ENCODE assay signal across 1 cellular context in genomic region chr12:102622618-102623017, GRCh38.
TF ChIP-seq lines count a peak whose summit lies in the region.

No MANE protein-coding gene starts in this region.

TF ChIP-seq in K562, 482 proteins besides CTCF, POLR2A, EP300 and RAD21 (continued from another document and continues in another):
- TF ChIP-seq ATF2 (CRISPR knock-in tag; IDR thresholded peaks at IDR 0.05) (no peak), CBFA2T3 (IDR thresholded peaks at IDR 0.05) (peak; percentile 63), ZNF407 (IDR thresholded peaks at IDR 0.05; ENCODE audit: low read depth) (no peak), CTCFL (IDR thresholded peaks at IDR 0.05; ENCODE audit: borderline replicate concordance, insufficient read depth, low read depth, low read length, poor library complexity, severe bottlenecking) (no peak), NFIX (CRISPR knock-in tag; IDR thresholded peaks at IDR 0.05; ENCODE audit: low read depth) (no peak), ZNF511 (CRISPR knock-in tag; IDR thresholded peaks at IDR 0.05) (no peak), RBBP5 (IDR thresholded peaks at IDR 0.05; ENCODE audit: borderline replicate concordance, insufficient read depth, low read length, poor library complexity, severe bottlenecking) (no peak), ETV1 (tag; conservative IDR thresholded peaks at IDR 0.05; ENCODE audit: low read depth) (no peak), ZNF740 (CRISPR knock-in tag; IDR thresholded peaks at IDR 0.05) (no peak), ZNF740 (tag; IDR thresholded peaks at IDR 0.05) (no peak), NUFIP1 (IDR thresholded peaks at IDR 0.05; ENCODE audit: partially characterized antibody) (no peak), RBM39 (optimal IDR thresholded peaks at IDR 0.05; ENCODE audit: low read depth, low read length) (no peak), SMC3 (conservative IDR thresholded peaks at IDR 0.05; ENCODE audit: insufficient read depth, low read depth, low read length) (no peak), ARNT (IDR thresholded peaks at IDR 0.05) (no peak), ZNF609 (CRISPR knock-in tag; IDR thresholded peaks at IDR 0.05; ENCODE audit: borderline replicate concordance) (no peak), ZNF449 (CRISPR knock-in tag; IDR thresholded peaks at IDR 0.05) (no peak), ID3 (CRISPR knock-in tag; IDR thresholded peaks at IDR 0.05) (no peak), ID3 (tag; IDR thresholded peaks at IDR 0.05) (no peak), ZNF707 (CRISPR knock-in tag; conservative IDR thresholded peaks at IDR 0.05) (no peak), ARID2 (IDR thresholded peaks at IDR 0.05) (no peak), MCM3 (IDR thresholded peaks at IDR 0.05) (no peak), ZNF830 (CRISPR knock-in tag; IDR thresholded peaks at IDR 0.05) (no peak), HIVEP1 (CRISPR knock-in tag; IDR thresholded peaks at IDR 0.05) (no peak), BRF1 (IDR thresholded peaks at IDR 0.05; ENCODE audit: borderline replicate concordance, extremely low read depth, insufficient read length) (no peak), ZNF184 (CRISPR knock-in tag; IDR thresholded peaks at IDR 0.05) (no peak), ILK (tag; IDR thresholded peaks at IDR 0.05; ENCODE audit: borderline replicate concordance, low read depth) (no peak), CHD4 (IDR thresholded peaks at IDR 0.05; ENCODE audit: insufficient read depth, insufficient replicate concordance, low read depth, low read length, poor library complexity, severe bottlenecking) (no peak), BCLAF1 (IDR thresholded peaks at IDR 0.05; ENCODE audit: borderline replicate concordance in 1 of 2, control insufficient read depth in 1 of 2, low read depth in 2 of 2, low read length in 1 of 2) (no peak), ZNF384 (IDR thresholded peaks at IDR 0.05; ENCODE audit: low read depth, low read length) (peak; percentile 66; the same call in 1 of the 2 replicates), NR2C2 (CRISPR knock-in tag; IDR thresholded peaks at IDR 0.05) (no peak), NR2C2 (tag; IDR thresholded peaks at IDR 0.05) (0 out of 2 replicates have a peak, but pooled peaks have one; percentile 17), SMAD4 (CRISPR knock-in tag; conservative IDR thresholded peaks at IDR 0.05) (0 out of 2 replicates have a peak, but pooled peaks have one; percentile 12), TFAM (CRISPR knock-in tag; conservative IDR thresholded peaks at IDR 0.05) (no peak), ZNF175 (CRISPR knock-in tag; IDR thresholded peaks at IDR 0.05; ENCODE audit: low read depth) (no peak), ZNF354B (CRISPR knock-in tag; IDR thresholded peaks at IDR 0.05) (no peak)
